In genomic region chr5:132227485-132228240, GRCh38 we compare ENCODE assay signal across 2 cellular contexts.
A peak's percentile ranks its signal among the peaks of the same experiment; 100 is the strongest.
TF ChIP-seq lines count a peak whose summit lies in the region.

Gene P4HA2, minus strand, starts transcription at chr5:132227853. Its CDS starts 9,227 bp downstream, at chr5:132218626.

TF ChIP-seq in WTC11, 78 proteins besides CTCF, POLR2A, EP300 and RAD21 (continued from another document and continues in another):
- TF ChIP-seq MAX (CRISPR knock-in tag; IDR thresholded peaks at IDR 0.05) (no peak; the same call in 1 of the 2 replicates), SP1 (CRISPR knock-in tag; conservative IDR thresholded peaks at IDR 0.05) (peak; percentile 70), RORB (CRISPR knock-in tag; IDR thresholded peaks at IDR 0.05) (no peak), ZNF671 (CRISPR knock-in tag; IDR thresholded peaks at IDR 0.05) (no peak), ZNF232 (CRISPR knock-in tag; IDR thresholded peaks at IDR 0.05) (peak; percentile 74; the same call in 1 of the 2 replicates), KAT7 (CRISPR knock-in tag; IDR thresholded peaks at IDR 0.05; ENCODE audit: borderline replicate concordance) (0 out of 2 replicates have a peak, but pooled peaks have one; percentile 32), ZNF317 (CRISPR knock-in tag; IDR thresholded peaks at IDR 0.05; ENCODE audit: borderline replicate concordance, low read depth) (no peak), ZNF423 (CRISPR knock-in tag; IDR thresholded peaks at IDR 0.05) (peak; percentile 82), FOXK1 (CRISPR knock-in tag; IDR thresholded peaks at IDR 0.05) (0 out of 2 replicates have a peak, but pooled peaks have one; percentile 11), NFE2L1 (CRISPR knock-in tag; IDR thresholded peaks at IDR 0.05) (0 out of 2 replicates have a peak, but pooled peaks have one; percentile 7), MYBL2 (CRISPR knock-in tag; IDR thresholded peaks at IDR 0.05) (no peak), MXD4 (CRISPR knock-in tag; IDR thresholded peaks at IDR 0.05; ENCODE audit: borderline replicate concordance) (no peak), E2F5 (CRISPR knock-in tag; IDR thresholded peaks at IDR 0.05) (peak; percentile 76), TEAD1 (CRISPR knock-in tag; IDR thresholded peaks at IDR 0.05) (0 out of 2 replicates have a peak, but pooled peaks have one; percentile 14)
- TF ChIP-seq, protein P1, sequence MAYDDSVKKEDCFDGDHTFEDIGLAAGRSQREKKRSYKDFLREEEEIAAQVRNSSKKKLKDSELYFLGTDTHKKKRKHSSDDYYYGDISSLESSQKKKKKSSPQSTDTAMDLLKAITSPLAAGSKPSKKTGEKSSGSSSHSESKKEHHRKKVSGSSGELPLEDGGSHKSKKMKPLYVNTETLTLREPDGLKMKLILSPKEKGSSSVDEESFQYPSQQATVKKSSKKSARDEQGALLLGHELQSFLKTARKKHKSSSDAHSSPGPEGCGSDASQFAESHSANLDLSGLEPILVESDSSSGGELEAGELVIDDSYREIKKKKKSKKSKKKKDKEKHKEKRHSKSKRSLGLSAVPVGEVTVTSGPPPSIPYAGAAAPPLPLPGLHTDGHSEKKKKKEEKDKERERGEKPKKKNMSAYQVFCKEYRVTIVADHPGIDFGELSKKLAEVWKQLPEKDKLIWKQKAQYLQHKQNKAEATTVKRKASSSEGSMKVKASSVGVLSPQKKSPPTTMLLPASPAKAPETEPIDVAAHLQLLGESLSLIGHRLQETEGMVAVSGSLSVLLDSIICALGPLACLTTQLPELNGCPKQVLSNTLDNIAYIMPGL (CRISPR knock-in tag; IDR thresholded peaks at IDR 0.05): peak; percentile 97
- TF ChIP-seq, protein P2, sequence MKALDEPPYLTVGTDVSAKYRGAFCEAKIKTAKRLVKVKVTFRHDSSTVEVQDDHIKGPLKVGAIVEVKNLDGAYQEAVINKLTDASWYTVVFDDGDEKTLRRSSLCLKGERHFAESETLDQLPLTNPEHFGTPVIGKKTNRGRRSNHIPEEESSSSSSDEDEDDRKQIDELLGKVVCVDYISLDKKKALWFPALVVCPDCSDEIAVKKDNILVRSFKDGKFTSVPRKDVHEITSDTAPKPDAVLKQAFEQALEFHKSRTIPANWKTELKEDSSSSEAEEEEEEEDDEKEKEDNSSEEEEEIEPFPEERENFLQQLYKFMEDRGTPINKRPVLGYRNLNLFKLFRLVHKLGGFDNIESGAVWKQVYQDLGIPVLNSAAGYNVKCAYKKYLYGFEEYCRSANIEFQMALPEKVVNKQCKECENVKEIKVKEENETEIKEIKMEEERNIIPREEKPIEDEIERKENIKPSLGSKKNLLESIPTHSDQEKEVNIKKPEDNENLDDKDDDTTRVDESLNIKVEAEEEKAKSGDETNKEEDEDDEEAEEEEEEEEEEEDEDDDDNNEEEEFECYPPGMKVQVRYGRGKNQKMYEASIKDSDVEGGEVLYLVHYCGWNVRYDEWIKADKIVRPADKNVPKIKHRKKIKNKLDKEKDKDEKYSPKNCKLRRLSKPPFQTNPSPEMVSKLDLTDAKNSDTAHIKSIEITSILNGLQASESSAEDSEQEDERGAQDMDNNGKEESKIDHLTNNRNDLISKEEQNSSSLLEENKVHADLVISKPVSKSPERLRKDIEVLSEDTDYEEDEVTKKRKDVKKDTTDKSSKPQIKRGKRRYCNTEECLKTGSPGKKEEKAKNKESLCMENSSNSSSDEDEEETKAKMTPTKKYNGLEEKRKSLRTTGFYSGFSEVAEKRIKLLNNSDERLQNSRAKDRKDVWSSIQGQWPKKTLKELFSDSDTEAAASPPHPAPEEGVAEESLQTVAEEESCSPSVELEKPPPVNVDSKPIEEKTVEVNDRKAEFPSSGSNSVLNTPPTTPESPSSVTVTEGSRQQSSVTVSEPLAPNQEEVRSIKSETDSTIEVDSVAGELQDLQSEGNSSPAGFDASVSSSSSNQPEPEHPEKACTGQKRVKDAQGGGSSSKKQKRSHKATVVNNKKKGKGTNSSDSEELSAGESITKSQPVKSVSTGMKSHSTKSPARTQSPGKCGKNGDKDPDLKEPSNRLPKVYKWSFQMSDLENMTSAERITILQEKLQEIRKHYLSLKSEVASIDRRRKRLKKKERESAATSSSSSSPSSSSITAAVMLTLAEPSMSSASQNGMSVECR (CRISPR knock-in tag; IDR thresholded peaks at IDR 0.05; ENCODE audit: borderline replicate concordance): no peak
- TF ChIP-seq, protein P3, sequence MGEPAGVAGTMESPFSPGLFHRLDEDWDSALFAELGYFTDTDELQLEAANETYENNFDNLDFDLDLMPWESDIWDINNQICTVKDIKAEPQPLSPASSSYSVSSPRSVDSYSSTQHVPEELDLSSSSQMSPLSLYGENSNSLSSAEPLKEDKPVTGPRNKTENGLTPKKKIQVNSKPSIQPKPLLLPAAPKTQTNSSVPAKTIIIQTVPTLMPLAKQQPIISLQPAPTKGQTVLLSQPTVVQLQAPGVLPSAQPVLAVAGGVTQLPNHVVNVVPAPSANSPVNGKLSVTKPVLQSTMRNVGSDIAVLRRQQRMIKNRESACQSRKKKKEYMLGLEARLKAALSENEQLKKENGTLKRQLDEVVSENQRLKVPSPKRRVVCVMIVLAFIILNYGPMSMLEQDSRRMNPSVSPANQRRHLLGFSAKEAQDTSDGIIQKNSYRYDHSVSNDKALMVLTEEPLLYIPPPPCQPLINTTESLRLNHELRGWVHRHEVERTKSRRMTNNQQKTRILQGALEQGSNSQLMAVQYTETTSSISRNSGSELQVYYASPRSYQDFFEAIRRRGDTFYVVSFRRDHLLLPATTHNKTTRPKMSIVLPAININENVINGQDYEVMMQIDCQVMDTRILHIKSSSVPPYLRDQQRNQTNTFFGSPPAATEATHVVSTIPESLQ (CRISPR knock-in tag; IDR thresholded peaks at IDR 0.05): no peak
- TF ChIP-seq, protein P4, sequence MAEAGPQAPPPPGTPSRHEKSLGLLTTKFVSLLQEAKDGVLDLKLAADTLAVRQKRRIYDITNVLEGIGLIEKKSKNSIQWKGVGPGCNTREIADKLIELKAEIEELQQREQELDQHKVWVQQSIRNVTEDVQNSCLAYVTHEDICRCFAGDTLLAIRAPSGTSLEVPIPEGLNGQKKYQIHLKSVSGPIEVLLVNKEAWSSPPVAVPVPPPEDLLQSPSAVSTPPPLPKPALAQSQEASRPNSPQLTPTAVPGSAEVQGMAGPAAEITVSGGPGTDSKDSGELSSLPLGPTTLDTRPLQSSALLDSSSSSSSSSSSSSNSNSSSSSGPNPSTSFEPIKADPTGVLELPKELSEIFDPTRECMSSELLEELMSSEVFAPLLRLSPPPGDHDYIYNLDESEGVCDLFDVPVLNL (CRISPR knock-in tag; IDR thresholded peaks at IDR 0.05; ENCODE audit: borderline replicate concordance, low read depth): no peak

TF ChIP-seq in HepG2, 621 proteins besides CTCF, POLR2A, EP300 and RAD21 (continued from another document and continues in another):
- TF ChIP-seq MIXL1 (CRISPR knock-in tag; IDR thresholded peaks at IDR 0.05): no peak
- TF ChIP-seq PRMT3 (CRISPR knock-in tag; IDR thresholded peaks at IDR 0.05; ENCODE audit: borderline replicate concordance, low read depth): peak; percentile 79; the same call in 1 of the 2 replicates
- TF ChIP-seq ZNF607 (CRISPR knock-in tag; IDR thresholded peaks at IDR 0.05; ENCODE audit: borderline replicate concordance): 0 out of 2 replicates have a peak, but pooled peaks have one; percentile 11
- peak; percentile 28 for TF ChIP-seq SKI (IDR thresholded peaks at IDR 0.05; ENCODE audit: partially characterized antibody)
- TF ChIP-seq, protein P5, sequence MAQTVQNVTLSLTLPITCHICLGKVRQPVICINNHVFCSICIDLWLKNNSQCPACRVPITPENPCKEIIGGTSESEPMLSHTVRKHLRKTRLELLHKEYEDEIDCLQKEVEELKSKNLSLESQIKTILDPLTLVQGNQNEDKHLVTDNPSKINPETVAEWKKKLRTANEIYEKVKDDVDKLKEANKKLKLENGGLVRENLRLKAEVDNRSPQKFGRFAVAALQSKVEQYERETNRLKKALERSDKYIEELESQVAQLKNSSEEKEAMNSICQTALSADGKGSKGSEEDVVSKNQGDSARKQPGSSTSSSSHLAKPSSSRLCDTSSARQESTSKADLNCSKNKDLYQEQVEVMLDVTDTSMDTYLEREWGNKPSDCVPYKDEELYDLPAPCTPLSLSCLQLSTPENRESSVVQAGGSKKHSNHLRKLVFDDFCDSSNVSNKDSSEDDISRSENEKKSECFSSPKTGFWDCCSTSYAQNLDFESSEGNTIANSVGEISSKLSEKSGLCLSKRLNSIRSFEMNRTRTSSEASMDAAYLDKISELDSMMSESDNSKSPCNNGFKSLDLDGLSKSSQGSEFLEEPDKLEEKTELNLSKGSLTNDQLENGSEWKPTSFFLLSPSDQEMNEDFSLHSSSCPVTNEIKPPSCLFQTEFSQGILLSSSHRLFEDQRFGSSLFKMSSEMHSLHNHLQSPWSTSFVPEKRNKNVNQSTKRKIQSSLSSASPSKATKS (CRISPR knock-in tag; IDR thresholded peaks at IDR 0.05): no peak
- TF ChIP-seq, protein P6, sequence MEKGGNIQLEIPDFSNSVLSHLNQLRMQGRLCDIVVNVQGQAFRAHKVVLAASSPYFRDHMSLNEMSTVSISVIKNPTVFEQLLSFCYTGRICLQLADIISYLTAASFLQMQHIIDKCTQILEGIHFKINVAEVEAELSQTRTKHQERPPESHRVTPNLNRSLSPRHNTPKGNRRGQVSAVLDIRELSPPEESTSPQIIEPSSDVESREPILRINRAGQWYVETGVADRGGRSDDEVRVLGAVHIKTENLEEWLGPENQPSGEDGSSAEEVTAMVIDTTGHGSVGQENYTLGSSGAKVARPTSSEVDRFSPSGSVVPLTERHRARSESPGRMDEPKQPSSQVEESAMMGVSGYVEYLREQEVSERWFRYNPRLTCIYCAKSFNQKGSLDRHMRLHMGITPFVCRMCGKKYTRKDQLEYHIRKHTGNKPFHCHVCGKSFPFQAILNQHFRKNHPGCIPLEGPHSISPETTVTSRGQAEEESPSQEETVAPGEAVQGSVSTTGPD (CRISPR knock-in tag; IDR thresholded peaks at IDR 0.05): no peak
- TF ChIP-seq ZBTB7B (CRISPR knock-in tag; IDR thresholded peaks at IDR 0.05): peak; percentile 64; the same call in 1 of the 2 replicates
- no peak for TF ChIP-seq ZBTB42 (CRISPR knock-in tag; IDR thresholded peaks at IDR 0.05)
- TF ChIP-seq TRIM22 (IDR thresholded peaks at IDR 0.05): no peak
- TF ChIP-seq KLF9 (CRISPR knock-in tag; IDR thresholded peaks at IDR 0.05; ENCODE audit: low read depth): no peak
- TF ChIP-seq ZIK1 (CRISPR knock-in tag; IDR thresholded peaks at IDR 0.05; ENCODE audit: borderline replicate concordance, low read depth): peak; percentile 80; the same call in 1 of the 2 replicates
- TF ChIP-seq, protein P7, sequence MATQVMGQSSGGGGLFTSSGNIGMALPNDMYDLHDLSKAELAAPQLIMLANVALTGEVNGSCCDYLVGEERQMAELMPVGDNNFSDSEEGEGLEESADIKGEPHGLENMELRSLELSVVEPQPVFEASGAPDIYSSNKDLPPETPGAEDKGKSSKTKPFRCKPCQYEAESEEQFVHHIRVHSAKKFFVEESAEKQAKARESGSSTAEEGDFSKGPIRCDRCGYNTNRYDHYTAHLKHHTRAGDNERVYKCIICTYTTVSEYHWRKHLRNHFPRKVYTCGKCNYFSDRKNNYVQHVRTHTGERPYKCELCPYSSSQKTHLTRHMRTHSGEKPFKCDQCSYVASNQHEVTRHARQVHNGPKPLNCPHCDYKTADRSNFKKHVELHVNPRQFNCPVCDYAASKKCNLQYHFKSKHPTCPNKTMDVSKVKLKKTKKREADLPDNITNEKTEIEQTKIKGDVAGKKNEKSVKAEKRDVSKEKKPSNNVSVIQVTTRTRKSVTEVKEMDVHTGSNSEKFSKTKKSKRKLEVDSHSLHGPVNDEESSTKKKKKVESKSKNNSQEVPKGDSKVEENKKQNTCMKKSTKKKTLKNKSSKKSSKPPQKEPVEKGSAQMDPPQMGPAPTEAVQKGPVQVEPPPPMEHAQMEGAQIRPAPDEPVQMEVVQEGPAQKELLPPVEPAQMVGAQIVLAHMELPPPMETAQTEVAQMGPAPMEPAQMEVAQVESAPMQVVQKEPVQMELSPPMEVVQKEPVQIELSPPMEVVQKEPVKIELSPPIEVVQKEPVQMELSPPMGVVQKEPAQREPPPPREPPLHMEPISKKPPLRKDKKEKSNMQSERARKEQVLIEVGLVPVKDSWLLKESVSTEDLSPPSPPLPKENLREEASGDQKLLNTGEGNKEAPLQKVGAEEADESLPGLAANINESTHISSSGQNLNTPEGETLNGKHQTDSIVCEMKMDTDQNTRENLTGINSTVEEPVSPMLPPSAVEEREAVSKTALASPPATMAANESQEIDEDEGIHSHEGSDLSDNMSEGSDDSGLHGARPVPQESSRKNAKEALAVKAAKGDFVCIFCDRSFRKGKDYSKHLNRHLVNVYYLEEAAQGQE (IDR thresholded peaks at IDR 0.05; ENCODE audit: borderline replicate concordance in 1 of 2, low read depth in 1 of 2, low read length in 2 of 2): no peak
- TF ChIP-seq HNRNPL (IDR thresholded peaks at IDR 0.05; ENCODE audit: low read depth, low read length): no peak; the same call in 1 of the 2 replicates
- TF ChIP-seq SYNCRIP (IDR thresholded peaks at IDR 0.05; ENCODE audit: insufficient read depth, low read depth, low read length): no peak
- TF ChIP-seq MEF2D (CRISPR knock-in tag; IDR thresholded peaks at IDR 0.05): no peak
- no peak for TF ChIP-seq GRHL1 (CRISPR knock-in tag; conservative IDR thresholded peaks at IDR 0.05)
- TF ChIP-seq ZSCAN30 (CRISPR knock-in tag; IDR thresholded peaks at IDR 0.05): no peak
- TF ChIP-seq HNF4G (IDR thresholded peaks at IDR 0.05; ENCODE audit: borderline replicate concordance, low read depth, low read length): no peak
- TF ChIP-seq HNF4G (CRISPR knock-in tag; IDR thresholded peaks at IDR 0.05; ENCODE audit: borderline replicate concordance, low read depth): no peak; the same call in 1 of the 2 replicates
- no peak for TF ChIP-seq AKAP8 (CRISPR knock-in tag; IDR thresholded peaks at IDR 0.05)
- peak; percentile 88 for TF ChIP-seq ZNF883 (CRISPR knock-in tag; IDR thresholded peaks at IDR 0.05; ENCODE audit: not compliant biosample characterization)
- TF ChIP-seq BHLHE40 (IDR thresholded peaks at IDR 0.05; ENCODE audit: low read length): no peak
- no peak for TF ChIP-seq ZKSCAN1 (IDR thresholded peaks at IDR 0.05; ENCODE audit: low read length)
